In the genomic region with DNA sequence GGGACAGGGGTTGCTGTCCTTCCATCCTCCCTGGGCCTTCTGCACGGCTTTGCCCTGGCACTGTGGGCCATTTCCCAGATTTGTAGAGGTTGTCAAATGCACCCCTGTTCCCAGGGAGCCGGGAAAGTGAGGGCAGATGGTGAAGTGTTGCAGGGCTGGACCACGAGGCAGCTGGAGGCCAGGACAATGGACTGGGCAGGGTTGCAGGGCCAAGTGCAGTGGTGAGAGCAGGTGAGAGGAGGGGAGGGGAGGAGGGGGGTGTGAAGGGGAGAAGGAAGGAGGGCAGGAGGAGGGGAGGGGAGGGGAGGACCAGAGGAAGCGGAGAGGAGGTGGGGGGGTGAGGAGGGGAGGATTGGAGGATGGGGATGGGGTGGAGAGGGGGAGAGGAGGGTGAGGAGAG, we compare ENCODE assay signal across 17 cellular contexts.
"Had no signal": no experiment of that assay in that cellular context is flagged by ENCODE, and none has a peak within 500 bp of the region (broad histone marks: within the 10 kb centered on the region; RNA-seq: fewer than 3 reads in every experiment).

No MANE protein-coding gene starts in this region.

- H3K4me3 ChIP-seq: coronary artery, esophagus squamous epithelium, gastrocnemius medialis, tibial artery had no signal

- H3K4me1 ChIP-seq: esophagus squamous epithelium, gastrocnemius medialis, tibial artery had no signal

- H3K27ac ChIP-seq: coronary artery, esophagus squamous epithelium, gastrocnemius medialis, tibial artery had no signal

- DNase-seq: activated CD4-positive, alpha-beta memory T cell treated with anti-CD3 and anti-CD28 coated beads for 36 hours; activated CD4-positive, alpha-beta T cell treated with anti-CD3 and anti-CD28 coated beads for 48 hours; activated effector memory CD4-positive, alpha-beta T cell treated with Interleukin-2 at 50 U/mL for 16 hours; activated naive CD4-positive, alpha-beta T cell treated with anti-CD3 and anti-CD28 coated beads, Interleukin-2, amount 10 ng/mL, durations not matched to agents 7 days and 5 days; activated T-cell treated with anti-CD3 and anti-CD28 coated beads, Interleukin-2, amount 50 U/mL, for 72 hours; amygdala; esophagus squamous epithelium; gastrocnemius medialis; hypothalamus; left cardiac atrium; occipital lobe; small intestine; stimulated activated CD4-positive, alpha-beta T cell treated with anti-CD3 and anti-CD28 coated beads, Interleukin-2, amount 100 ng/mL, for 24 hours; stimulated activated naive CD8-positive, alpha-beta T cell treated with anti-CD3 and anti-CD28 coated beads, Interleukin-15, amount 100 ng/mL, for 72 hours; tibial artery had no signal

- H3K36me3 ChIP-seq: esophagus squamous epithelium, gastrocnemius medialis, tibial artery had no signal

- FAIRE-seq: bronchial epithelial cell, small intestine had no signal

- H3K9me3 ChIP-seq: esophagus squamous epithelium, gastrocnemius medialis, tibial artery had no signal

- H3K27me3 ChIP-seq: gastrocnemius medialis had no signal
